ENCODE assay signal across 9 cellular contexts in the genomic region with DNA sequence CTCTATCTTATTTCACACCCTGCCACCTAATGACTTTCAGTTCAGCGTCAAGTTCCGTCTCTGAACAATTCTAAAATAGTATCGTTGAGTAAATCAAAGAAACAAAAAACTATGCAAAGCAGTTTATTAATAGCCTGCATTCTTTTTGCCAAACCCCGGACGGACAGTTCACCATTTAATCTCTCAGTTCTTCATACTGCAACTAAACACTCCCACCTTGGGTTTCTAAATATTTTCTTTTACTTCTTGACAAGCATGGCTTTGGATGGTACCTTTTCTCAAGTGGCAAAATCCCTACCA. TPM values are rescaled to one million over a fixed set of nuclear protein-coding genes. Genes with fewer than 3 reads are reported as not detected.
A peak's percentile ranks its signal among the peaks of the same experiment; 100 is the strongest.
DNase-seq lines count a peak whose midpoint lies in the region; ATAC-seq and TF ChIP-seq lines count a peak whose summit lies in the region.
"Had no signal": no experiment of that assay in that cellular context is flagged by ENCODE, and none has a peak within 500 bp of the region (broad histone marks: within the 10 kb centered on the region; RNA-seq: fewer than 3 reads in every experiment).

No MANE protein-coding gene starts in this region.

- CTCF ChIA-PET in activated CD8-positive, alpha-beta T cell treated with anti-CD3 and anti-CD28 coated beads for 36 hours (lab: Charles Lee) = no interaction called here

- DNase-seq in thoracic aorta (ENCODE audit: low spot score) = no peak
- no peak for DNase-seq in activated CD8-positive, alpha-beta T cell treated with anti-CD3 and anti-CD28 coated beads for 36 hours
- DNase-seq in stimulated activated CD8-positive, alpha-beta memory T cell treated with anti-CD3 and anti-CD28 coated beads, Interleukin-4, amount 100 ng/mL, for 48 hours = no peak
- DNase-seq in central memory CD4-positive, alpha-beta T cell = no peak
- DNase-seq in inferior parietal cortex (ENCODE audit: extremely low spot score) = no peak
- DNase-seq: NCI-H510A treated with DMSO at 0.1 percent for 48 hours had no signal

- peaks cover 40% of the 10 kb centered on the region for H3K27me3 ChIP-seq in OCI-LY3 (ENCODE audit: low read depth, low read length)
- H3K27me3 ChIP-seq in thoracic aorta (replicated peaks; ENCODE audit: insufficient read depth) = no peaks in the 10 kb centered on the region

- ATAC-seq in GM19043 (IDR thresholded peaks at IDR 0.05; ENCODE audit: low read depth, unreplicated experiment) (peak; percentile 79), HG02642 (IDR thresholded peaks at IDR 0.05; ENCODE audit: poor library complexity, unreplicated experiment) (peak; percentile 62), thoracic aorta (ENCODE audit: insufficient number of reproducible peaks, low FRiP score, low read depth) (no peak)
- ATAC-seq in activated CD8-positive, alpha-beta T cell treated with anti-CD3 and anti-CD28 coated beads for 36 hours = no peak

- POLR2A ChIA-PET in activated CD8-positive, alpha-beta T cell treated with anti-CD3 and anti-CD28 coated beads for 36 hours (lab: Charles Lee) = no interaction called here

- H3K36me3 ChIP-seq in OCI-LY3 (replicated peaks; ENCODE audit: low read depth, low read length) (no peaks in the 10 kb centered on the region), thoracic aorta (peaks cover 6% of the 10 kb centered on the region)

- H3K27me3 Mint-ChIP-seq in activated CD8-positive, alpha-beta T cell treated with anti-CD3 and anti-CD28 coated beads for 36 hours = peaks cover 31% of the 10 kb centered on the region

- H3K4me3 ChIP-seq in OCI-LY3 (ENCODE audit: low read length) = peak overlapping the region; percentile 64
- H3K4me3 ChIP-seq in thoracic aorta = peak overlapping the region; percentile 89

- peaks cover 19% of the 10 kb centered on the region for H3K4me1 ChIP-seq in OCI-LY3 (ENCODE audit: low read length)
- peaks cover 4 to 31% of the 10 kb centered on the region in 2 donors for H3K4me1 ChIP-seq in thoracic aorta (ENCODE audit: control insufficient read depth in 1 of 2, low read depth in 2 of 2)

- no peaks in the 10 kb centered on the region for H3K36me3 Mint-ChIP-seq in activated CD8-positive, alpha-beta T cell treated with anti-CD3 and anti-CD28 coated beads for 36 hours (ENCODE audit: low read depth)

- no peaks in the 10 kb centered on the region for H3K9me3 Mint-ChIP-seq in activated CD8-positive, alpha-beta T cell treated with anti-CD3 and anti-CD28 coated beads for 36 hours

- no peak overlapping the region; the same call in 1 of the 2 replicates for H2AFZ ChIP-seq in OCI-LY3 (ENCODE audit: low read depth, low read length)

- H3K4me2 ChIP-seq in OCI-LY3 (ENCODE audit: low read length) = peak overlapping the region; percentile 87

- H3K27ac ChIP-seq in OCI-LY3 (ENCODE audit: low read length) = no peak overlapping the region
- peak overlapping the region; percentile 77 to 94 for H3K27ac ChIP-seq in thoracic aorta

- TF ChIP-seq CTCF in OCI-LY3 (IDR thresholded peaks at IDR 0.05; ENCODE audit: low read depth, low read length) (no peak), thoracic aorta (IDR thresholded peaks at IDR 0.05) (no peak)
- no peak for TF ChIP-seq CTCF in activated CD8-positive, alpha-beta T cell treated with anti-CD3 and anti-CD28 coated beads for 36 hours (IDR thresholded peaks at IDR 0.05)

- intact Hi-C loops in activated CD8-positive, alpha-beta T cell treated with anti-CD3 and anti-CD28 coated beads for 36 hours (cut with micrococcal nuclease) = no loop called here

- H3K79me2 ChIP-seq in OCI-LY3 (ENCODE audit: low read length) = no peaks in the 10 kb centered on the region

- H3K27ac Mint-ChIP-seq in activated CD8-positive, alpha-beta T cell treated with anti-CD3 and anti-CD28 coated beads for 36 hours = no peak overlapping the region

- no peaks in the 10 kb centered on the region for H3K9me3 ChIP-seq in OCI-LY3 (ENCODE audit: insufficient read depth, low read length)
- no peaks in the 10 kb centered on the region for H3K9me3 ChIP-seq in thoracic aorta

- no peaks in the 10 kb centered on the region for H4K20me1 ChIP-seq in OCI-LY3 (ENCODE audit: insufficient read depth, low read length)

- no peak overlapping the region for H3K4me3 Mint-ChIP-seq in activated CD8-positive, alpha-beta T cell treated with anti-CD3 and anti-CD28 coated beads for 36 hours

- H3K4me1 Mint-ChIP-seq in activated CD8-positive, alpha-beta T cell treated with anti-CD3 and anti-CD28 coated beads for 36 hours (ENCODE audit: low read depth) = peaks cover 6% of the 10 kb centered on the region

- H3K9ac ChIP-seq in OCI-LY3 (ENCODE audit: low read length) = peak overlapping the region; percentile 10; the same call in 1 of the 2 replicates

RNA-seq across cellular contexts. Expression of a gene that starts 1.2 kb away (rescaled TPM):
- 1,000 to 10,000 TPM; 2,411 to 2,456 TPM for total RNA-seq in thoracic aorta
- not detected for total RNA-seq in activated CD8-positive, alpha-beta T cell treated with anti-CD3 and anti-CD28 coated beads for 36 hours

RNA-seq across cellular contexts. Expression of a gene that starts 32.7 kb away (rescaled TPM):
- total RNA-seq in thoracic aorta = 10 to 100 TPM; 14.9 to 29.1 TPM
- total RNA-seq in activated CD8-positive, alpha-beta T cell treated with anti-CD3 and anti-CD28 coated beads for 36 hours = 10 to 100 TPM; 34.5 to 39.0 TPM

Comparison
In these comparisons a context has a peak if more than half of its experiments do, and no peak if none do; other contexts are left out.
1. ATAC-seq: peak in GM19043 (single experiment) and HG02642 (single experiment); none in thoracic aorta (single experiment) and activated CD8-positive, alpha-beta T cell treated with anti-CD3 and anti-CD28 coated beads for 36 hours (single experiment).
2. RNA of a gene that starts 1.2 kb away (total RNA-seq): 2,411 to 2,456 TPM in thoracic aorta; not detected in activated CD8-positive, alpha-beta T cell treated with anti-CD3 and anti-CD28 coated beads for 36 hours; every median in the first group is over 1,000 times any median in the second.